ENCODE assay signal across 10 cellular contexts in genomic region chr11:65786008-65786785, GRCh38. TPM values are rescaled to one million over a fixed set of nuclear protein-coding genes. Genes with fewer than 3 reads are reported as not detected.
DNase-seq lines count a peak whose midpoint lies in the region; ATAC-seq and TF ChIP-seq lines count a peak whose summit lies in the region.
"Had no signal": no experiment of that assay in that cellular context is flagged by ENCODE, and none has a peak within 500 bp of the region (broad histone marks: within the 10 kb centered on the region; RNA-seq: fewer than 3 reads in every experiment).

No MANE protein-coding gene starts in this region.

- no peak overlapping the region for H3K27ac ChIP-seq in PC-9

- H3K27me3 Mint-ChIP-seq in progenitor cell of endocrine pancreas, result peaks cover 27% of the 10 kb centered on the region

- H3K4me1 Mint-ChIP-seq in progenitor cell of endocrine pancreas (ENCODE audit: low read depth), result peaks cover 25% of the 10 kb centered on the region

- peak overlapping the region; percentile 92 for H3K27ac Mint-ChIP-seq in progenitor cell of endocrine pancreas
- H3K27ac Mint-ChIP-seq: stimulated activated naive CD8-positive, alpha-beta T cell treated with anti-CD3 and anti-CD28 coated beads, Interleukin-15, Interleukin-2, amounts not matched to agents 100 ng/mL and 50 ng/mL, for 24 hours had no signal

- no peaks in the 10 kb centered on the region for H3K9me2 ChIP-seq in PC-9 (ENCODE audit: insufficient read depth)

- peaks cover 31% of the 10 kb centered on the region for H3F3A ChIP-seq in PC-9 (ENCODE audit: insufficient read depth, low read depth)

- POLR2A ChIA-PET in PC-9 (lab: Charles Lee; ENCODE audit: unreplicated experiment), result interaction anchor here (0.6 to 0.7 kb wide), 6 partner anchors 74 to 737 kb away, joined by 4 to 6 read pairs (median 6); partner anchors contain the start of gene MUS81

- no peaks in the 10 kb centered on the region for H3K9me3 ChIP-seq in PC-9 (ENCODE audit: insufficient read depth, low read depth)

- H3K9me3 Mint-ChIP-seq in progenitor cell of endocrine pancreas (ENCODE audit: low read depth), result no peaks in the 10 kb centered on the region
- H3K9me3 Mint-ChIP-seq: stimulated activated naive CD8-positive, alpha-beta T cell treated with anti-CD3 and anti-CD28 coated beads, Interleukin-15, Interleukin-2, amounts not matched to agents 100 ng/mL and 50 ng/mL, for 24 hours had no signal

- no TSS peak for BruUV-seq in PC-9 (replicated peaks; lab: Mats Ljungman, UMichigan)

- no peaks in the 10 kb centered on the region for H3K36me3 ChIP-seq in PC-9 (ENCODE audit: low read depth)

- H3K4me1 ChIP-seq in PC-9 (replicated peaks; ENCODE audit: insufficient read depth), result peaks cover 45% of the 10 kb centered on the region

- intact Hi-C loops in PC-9 (cut with micrococcal nuclease; ENCODE audit: unreplicated experiment), result loop anchor here (2.0 to 10.0 kb wide), 2 partner anchors 73 to 291 kb away; partner anchors contain the start of genes CFL1 and MALAT1

- H3K4me3 Mint-ChIP-seq in progenitor cell of endocrine pancreas (ENCODE audit: low read depth), result peak overlapping the region; percentile 82

- H3K4me3 ChIP-seq in PC-9, result peak overlapping the region; percentile 50

- TF ChIP-seq CTCF in PC-9 (conservative IDR thresholded peaks at IDR 0.05) (no peak), progenitor cell of endocrine pancreas (IDR thresholded peaks at IDR 0.05; ENCODE audit: unreplicated experiment) (no peak)

- peak; percentile 75 for ATAC-seq in esophagus mucosa
- no peak for ATAC-seq in GM21619 (IDR thresholded peaks at IDR 0.05; ENCODE audit: unreplicated experiment)

- CTCF ChIA-PET in PC-9 (lab: Charles Lee), result no interaction called here

- peaks cover 35% of the 10 kb centered on the region for H3K79me2 ChIP-seq in PC-9 (ENCODE audit: low read depth)

- H3K4me2 ChIP-seq in PC-9, result peak overlapping the region; percentile 89

- H3K27me3 ChIP-seq in PC-9 (ENCODE audit: insufficient read depth, low read depth), result no peaks in the 10 kb centered on the region

- H4K20me1 ChIP-seq in PC-9 (ENCODE audit: insufficient read depth), result no peaks in the 10 kb centered on the region; the same call in 1 of the 2 replicates

- H3K36me3 Mint-ChIP-seq in progenitor cell of endocrine pancreas (ENCODE audit: insufficient read depth), result no peaks in the 10 kb centered on the region

- DNase-seq in DMS53 treated with DMSO at 0.1 percent for 48 hours (lab: John Stamatoyannopoulos, UW; ENCODE audit: unreplicated experiment) (peak; percentile 6), PC-9 (no peak), progenitor cell of endocrine pancreas (ENCODE audit: low spot score, unreplicated experiment) (no peak), NCI-H1417 treated with DMSO at 0.1 percent for 48 hours (lab: John Stamatoyannopoulos, UW) (no peak), NCI-H1105 (lab: John Stamatoyannopoulos, UW) (no peak), NCI-H1092 (lab: John Stamatoyannopoulos, UW) (no peak)
- DNase-seq: nucleus accumbens had no signal

- no peak overlapping the region for H2AFZ ChIP-seq in PC-9

RNA-seq across cellular contexts. Expression of gene OVOL1, which starts 0.7 kb away (rescaled TPM):
- total RNA-seq in PC-9 (2021) (10.2 and 10.5 TPM in 2 replicates), esophagus mucosa (49.0 TPM), progenitor cell of endocrine pancreas (12.4 and 12.7 TPM in 2 replicates)

RNA-seq across cellular contexts. Expression of gene AP5B1, which starts 5.4 kb away (rescaled TPM):
- total RNA-seq in PC-9 (2021), result 20.8 and 28.0 TPM in 2 replicates
- 18.2 TPM for total RNA-seq in esophagus mucosa
- 18.4 and 19.3 TPM in 2 replicates for total RNA-seq in progenitor cell of endocrine pancreas

RNA-seq across cellular contexts. Expression of gene SNX32, which starts 47.6 kb away (rescaled TPM):
- total RNA-seq in PC-9 (2021), result not detected in 2 replicates
- total RNA-seq in esophagus mucosa, result 0.12 TPM
- 3.6 and 4.6 TPM in 2 replicates for total RNA-seq in progenitor cell of endocrine pancreas
